13 cellular contexts compared by ENCODE assay signal in genomic region chr1:184626076-184627011, GRCh38.
A peak's percentile ranks its signal among the peaks of the same experiment; 100 is the strongest.
DNase-seq lines count a peak whose midpoint lies in the region; ATAC-seq and TF ChIP-seq lines count a peak whose summit lies in the region.
"Had no signal": no experiment of that assay in that cellular context is flagged by ENCODE, and none has a peak within 500 bp of the region (broad histone marks: within the 10 kb centered on the region; RNA-seq: fewer than 3 reads in every experiment).

No MANE protein-coding gene starts in this region.

- TF ChIP-seq POLR2A in suprapubic skin (IDR thresholded peaks at IDR 0.05) = no peak

- WGBS in suprapubic skin = 68% methylated on average over 12 of the region's 13 CpGs

- no peak for TF ChIP-seq CTCF in coronary artery (IDR thresholded peaks at IDR 0.05)
- TF ChIP-seq CTCF in mucosa of descending colon (IDR thresholded peaks at IDR 0.05) = no peak
- TF ChIP-seq CTCF in suprapubic skin (IDR thresholded peaks at IDR 0.05) = no peak

- peaks cover 19% of the 10 kb centered on the region for H3K4me1 ChIP-seq in mucosa of descending colon (ENCODE audit: low read depth)
- H3K4me1 ChIP-seq in suprapubic skin = peaks cover 83% of the 10 kb centered on the region

- H3K36me3 ChIP-seq in mucosa of descending colon (ENCODE audit: low read depth) = no peaks in the 10 kb centered on the region
- no peaks in the 10 kb centered on the region for H3K36me3 ChIP-seq in suprapubic skin

- TF ChIP-seq EP300 in suprapubic skin (IDR thresholded peaks at IDR 0.05) = no peak

- H3K4me3 ChIP-seq in coronary artery (no peak overlapping the region), mucosa of descending colon (no peak overlapping the region), suprapubic skin (no peak overlapping the region)
- H3K4me3 ChIP-seq: BLaER1 treated with 17β-estradiol and CSF1 and Interleukin-3, amounts not matched to agents 10 nM and 100 nM had no signal

- intact Hi-C loops in mucosa of descending colon (cut with DNase I, micrococcal nuclease) = no loop called here

- H3K9me3 ChIP-seq in mucosa of descending colon = no peaks in the 10 kb centered on the region
- no peaks in the 10 kb centered on the region for H3K9me3 ChIP-seq in suprapubic skin
- H3K9me3 ChIP-seq: BLaER1 treated with 17β-estradiol and CSF1 and Interleukin-3, amounts not matched to agents 10 nM and 100 nM had no signal

- H3K27me3 ChIP-seq in suprapubic skin = no peaks in the 10 kb centered on the region
- H3K27me3 ChIP-seq: BLaER1 treated with 17β-estradiol and CSF1 and Interleukin-3, amounts not matched to agents 10 nM and 100 nM had no signal

- ATAC-seq in HG02588 (IDR thresholded peaks at IDR 0.05; ENCODE audit: unreplicated experiment) (peak; percentile 50), mucosa of descending colon (peak; percentile 18), GM18511 (IDR thresholded peaks at IDR 0.05; ENCODE audit: unreplicated experiment) (no peak)

- peak overlapping the region in 1 of 2 donors; percentile 21 for H3K27ac ChIP-seq in coronary artery
- peak overlapping the region; percentile 86 for H3K27ac ChIP-seq in suprapubic skin
- H3K27ac ChIP-seq: BLaER1 treated with 17β-estradiol and CSF1 and Interleukin-3, amounts not matched to agents 10 nM and 100 nM had no signal

- peak; percentile 73 for DNase-seq in coronary artery (ENCODE audit: low spot score)
- DNase-seq in mucosa of descending colon = no peak
- no peak for DNase-seq in suprapubic skin (ENCODE audit: low spot score in 2 of 2)
- no peak for DNase-seq in dedifferentiated amniotic fluid mesenchymal stem cell (ENCODE audit: extremely low spot score)
- DNase-seq in stimulated activated CD4-positive, alpha-beta T cell treated with anti-CD3 and anti-CD28 coated beads, Interleukin-2, amount 100 ng/mL, for 24 hours = no peak
- DNase-seq: activated naive CD4-positive, alpha-beta T cell treated with anti-CD3 and anti-CD28 coated beads, Interleukin-2, amount 50 U/mL, for 16 hours; cortex of kidney; DMS 273 treated with DMSO at 0.1 percent for 48 hours; NCI-H1436; nephron progenitor cell had no signal
